ENCODE assay signal across 18 cellular contexts in genomic region chr19:7041563-7041962, GRCh38. TPM values are rescaled to one million over a fixed set of nuclear protein-coding genes. Genes with fewer than 3 reads are reported as not detected.
"Had no signal": no experiment of that assay in that cellular context is flagged by ENCODE, and none has a peak within 500 bp of the region (broad histone marks: within the 10 kb centered on the region; RNA-seq: fewer than 3 reads in every experiment).

No MANE protein-coding gene starts in this region.

RNA-seq across cellular contexts. Expression of gene MBD3L4, which starts 1.6 kb away (rescaled TPM):
- total RNA-seq: activated naive CD4-positive, alpha-beta T cell treated with anti-CD3 and anti-CD28 coated beads for 36 hours; activated naive CD4-positive, alpha-beta T cell treated with anti-CD3 and anti-CD28 coated beads, Interleukin-2, amount 50 U/mL, for 72 hours; activated naive CD8-positive, alpha-beta T cell treated with anti-CD3 and anti-CD28 coated beads for 36 hours; activated T-cell treated with anti-CD3 and anti-CD28 coated beads, Interleukin-2, amount 50 U/mL, for 4 hours; activated T-cell treated with anti-CD3 and anti-CD28 coated beads, Interleukin-2, amount 50 U/mL, for 72 hours; activated T-helper 1 cell treated with anti-CD3 and anti-CD28 coated beads, Interleukin-12 subunit alpha, Interleukin-12 subunit beta, Interleukin-2, Interleukin-4 antibody, amounts not matched to agents 30 ng/mL and 10 ng/mL and 1 ng/mL, durations not matched to agents 14 hours and 24 hours and 36 hours; activated T-helper 2 cell treated with anti-CD3 and anti-CD28 coated beads, Interferon-gamma antibody, Interleukin-2, Interleukin-4, amounts not matched to agents 10 μg/mL and 5 μg/mL and 100 μg/mL, durations not matched to agents 14 hours and 24 hours and 36 hours; adrenal gland; aorta; ascending aorta; astrocyte; body of pancreas; breast epithelium; bronchial epithelial cell; cardiac muscle cell; cardiac septum; cerebellum; chondrocyte had no signal

RNA-seq across cellular contexts. Expression of gene MBD3L2, which starts 7.6 kb away (rescaled TPM):
- total RNA-seq: activated naive CD4-positive, alpha-beta T cell treated with anti-CD3 and anti-CD28 coated beads for 36 hours; activated naive CD4-positive, alpha-beta T cell treated with anti-CD3 and anti-CD28 coated beads, Interleukin-2, amount 50 U/mL, for 72 hours; activated naive CD8-positive, alpha-beta T cell treated with anti-CD3 and anti-CD28 coated beads for 36 hours; activated T-cell treated with anti-CD3 and anti-CD28 coated beads, Interleukin-2, amount 50 U/mL, for 4 hours; activated T-cell treated with anti-CD3 and anti-CD28 coated beads, Interleukin-2, amount 50 U/mL, for 72 hours; activated T-helper 1 cell treated with anti-CD3 and anti-CD28 coated beads, Interleukin-12 subunit alpha, Interleukin-12 subunit beta, Interleukin-2, Interleukin-4 antibody, amounts not matched to agents 30 ng/mL and 10 ng/mL and 1 ng/mL, durations not matched to agents 14 hours and 24 hours and 36 hours; activated T-helper 2 cell treated with anti-CD3 and anti-CD28 coated beads, Interferon-gamma antibody, Interleukin-2, Interleukin-4, amounts not matched to agents 10 μg/mL and 5 μg/mL and 100 μg/mL, durations not matched to agents 14 hours and 24 hours and 36 hours; adrenal gland; aorta; ascending aorta; body of pancreas; breast epithelium; bronchial epithelial cell; cardiac muscle cell; cardiac septum; cerebellum; chondrocyte had no signal

RNA-seq across cellular contexts. Expression of gene MBD3L5, which starts 11.2 kb away (rescaled TPM):
- total RNA-seq: activated naive CD4-positive, alpha-beta T cell treated with anti-CD3 and anti-CD28 coated beads for 36 hours; activated naive CD4-positive, alpha-beta T cell treated with anti-CD3 and anti-CD28 coated beads, Interleukin-2, amount 50 U/mL, for 72 hours; activated naive CD8-positive, alpha-beta T cell treated with anti-CD3 and anti-CD28 coated beads for 36 hours; activated T-cell treated with anti-CD3 and anti-CD28 coated beads, Interleukin-2, amount 50 U/mL, for 4 hours; activated T-cell treated with anti-CD3 and anti-CD28 coated beads, Interleukin-2, amount 50 U/mL, for 72 hours; activated T-helper 1 cell treated with anti-CD3 and anti-CD28 coated beads, Interleukin-12 subunit alpha, Interleukin-12 subunit beta, Interleukin-2, Interleukin-4 antibody, amounts not matched to agents 30 ng/mL and 10 ng/mL and 1 ng/mL, durations not matched to agents 14 hours and 24 hours and 36 hours; activated T-helper 2 cell treated with anti-CD3 and anti-CD28 coated beads, Interferon-gamma antibody, Interleukin-2, Interleukin-4, amounts not matched to agents 10 μg/mL and 5 μg/mL and 100 μg/mL, durations not matched to agents 14 hours and 24 hours and 36 hours; adrenal gland; aorta; ascending aorta; astrocyte; body of pancreas; breast epithelium; bronchial epithelial cell; cardiac muscle cell; cardiac septum; cerebellum; chondrocyte had no signal

RNA-seq across cellular contexts. Expression of gene MBD3L3, which starts 16.9 kb away (rescaled TPM):
- total RNA-seq: activated naive CD4-positive, alpha-beta T cell treated with anti-CD3 and anti-CD28 coated beads for 36 hours; activated naive CD4-positive, alpha-beta T cell treated with anti-CD3 and anti-CD28 coated beads, Interleukin-2, amount 50 U/mL, for 72 hours; activated naive CD8-positive, alpha-beta T cell treated with anti-CD3 and anti-CD28 coated beads for 36 hours; activated T-cell treated with anti-CD3 and anti-CD28 coated beads, Interleukin-2, amount 50 U/mL, for 4 hours; activated T-cell treated with anti-CD3 and anti-CD28 coated beads, Interleukin-2, amount 50 U/mL, for 72 hours; activated T-helper 1 cell treated with anti-CD3 and anti-CD28 coated beads, Interleukin-12 subunit alpha, Interleukin-12 subunit beta, Interleukin-2, Interleukin-4 antibody, amounts not matched to agents 30 ng/mL and 10 ng/mL and 1 ng/mL, durations not matched to agents 14 hours and 24 hours and 36 hours; activated T-helper 2 cell treated with anti-CD3 and anti-CD28 coated beads, Interferon-gamma antibody, Interleukin-2, Interleukin-4, amounts not matched to agents 10 μg/mL and 5 μg/mL and 100 μg/mL, durations not matched to agents 14 hours and 24 hours and 36 hours; adrenal gland; aorta; ascending aorta; astrocyte; body of pancreas; breast epithelium; bronchial epithelial cell; cardiac muscle cell; cardiac septum; cerebellum; chondrocyte had no signal

RNA-seq across cellular contexts. Expression of gene MBD3L2B, which starts 20.3 kb away (rescaled TPM):
- total RNA-seq: activated naive CD4-positive, alpha-beta T cell treated with anti-CD3 and anti-CD28 coated beads for 36 hours; activated naive CD4-positive, alpha-beta T cell treated with anti-CD3 and anti-CD28 coated beads, Interleukin-2, amount 50 U/mL, for 72 hours; activated naive CD8-positive, alpha-beta T cell treated with anti-CD3 and anti-CD28 coated beads for 36 hours; activated T-cell treated with anti-CD3 and anti-CD28 coated beads, Interleukin-2, amount 50 U/mL, for 4 hours; activated T-cell treated with anti-CD3 and anti-CD28 coated beads, Interleukin-2, amount 50 U/mL, for 72 hours; activated T-helper 1 cell treated with anti-CD3 and anti-CD28 coated beads, Interleukin-12 subunit alpha, Interleukin-12 subunit beta, Interleukin-2, Interleukin-4 antibody, amounts not matched to agents 30 ng/mL and 10 ng/mL and 1 ng/mL, durations not matched to agents 14 hours and 24 hours and 36 hours; activated T-helper 2 cell treated with anti-CD3 and anti-CD28 coated beads, Interferon-gamma antibody, Interleukin-2, Interleukin-4, amounts not matched to agents 10 μg/mL and 5 μg/mL and 100 μg/mL, durations not matched to agents 14 hours and 24 hours and 36 hours; adrenal gland; aorta; ascending aorta; astrocyte; body of pancreas; breast epithelium; bronchial epithelial cell; cardiac muscle cell; cardiac septum; cerebellum; chondrocyte had no signal
